8 cellular contexts compared by ENCODE assay signal in genomic region chr7:32427769-32428291, GRCh38.
A peak's percentile ranks its signal among the peaks of the same experiment; 100 is the strongest.
DNase-seq lines count a peak whose midpoint lies in the region; ATAC-seq and TF ChIP-seq lines count a peak whose summit lies in the region.

No MANE protein-coding gene starts in this region.

- TF ChIP-seq CTCF in PC-3 (conservative IDR thresholded peaks at IDR 0.05; ENCODE audit: low read depth, low read length) = no peak
- peak; percentile 67 for TF ChIP-seq CTCF in glutamatergic neuron (IDR thresholded peaks at IDR 0.05; ENCODE audit: partially characterized antibody, unreplicated experiment)

- no peaks in the 10 kb centered on the region for H3K4me1 Mint-ChIP-seq in glutamatergic neuron (ENCODE audit: low read depth, unreplicated experiment)

- no TSS peak for BruUV-seq in PC-3 (replicated peaks; lab: Mats Ljungman, UMichigan)

- no peak overlapping the region for H3K4me2 ChIP-seq in PC-3 (ENCODE audit: low read length)

- no peaks in the 10 kb centered on the region for H3K9me3 ChIP-seq in PC-3 (ENCODE audit: low read length)

- H3K9me3 Mint-ChIP-seq in glutamatergic neuron (ENCODE audit: unreplicated experiment) = peaks cover 3% of the 10 kb centered on the region

- H3K4me3 ChIP-seq in PC-3 (ENCODE audit: low read length) = no peak overlapping the region

- ATAC-seq in HG02973 (IDR thresholded peaks at IDR 0.05; ENCODE audit: unreplicated experiment) (peak; percentile 45), PC-3 (peak; percentile 89), GM21526 (IDR thresholded peaks at IDR 0.05; ENCODE audit: low FRiP score, unreplicated experiment) (no peak)

- no peaks in the 10 kb centered on the region for H3K4me1 ChIP-seq in PC-3 (ENCODE audit: insufficient read depth, low read length)

- H3K36me3 Mint-ChIP-seq in glutamatergic neuron (ENCODE audit: unreplicated experiment) = no peaks in the 10 kb centered on the region

- no peaks in the 10 kb centered on the region for H3K36me3 ChIP-seq in PC-3 (ENCODE audit: low read depth, low read length)

- DNase-seq in Daoy (ENCODE audit: low read depth) = peak; percentile 95
- peak; percentile 58 for DNase-seq in PC-3
- peak in 3 of 4 experiments; percentile 3 to 59 (median 40) for DNase-seq in activated naive CD4-positive, alpha-beta T cell (lab: John Stamatoyannopoulos, UW)
- peak; percentile 75 for DNase-seq in glutamatergic neuron
- peak; percentile 39 to 94 (median 60) for DNase-seq in posterior cingulate gyrus
- DNase-seq in hippocampal formation (lab: John Stamatoyannopoulos, UW) = no peak

- POLR2A ChIA-PET in PC-3 (lab: Charles Lee; ENCODE audit: unreplicated experiment) = no interaction called here

- H3K79me2 ChIP-seq in PC-3 (ENCODE audit: low read length) = no peaks in the 10 kb centered on the region

- no peak overlapping the region for H3K27ac ChIP-seq in PC-3 (ENCODE audit: low read length)

- CTCF ChIA-PET in PC-3 (lab: Charles Lee) = no interaction called here

- H3K27me3 ChIP-seq in PC-3 (ENCODE audit: low read length) = peaks cover 72% of the 10 kb centered on the region

- intact Hi-C loops in PC-3 (cut with micrococcal nuclease) (no loop called here), posterior cingulate gyrus (cut with DNase I) (no loop called here)

- H2AFZ ChIP-seq in PC-3 (ENCODE audit: low read length) = no peak overlapping the region

- H3F3A ChIP-seq in PC-3 (ENCODE audit: low read length, unreplicated experiment) = no peaks in the 10 kb centered on the region

- no peaks in the 10 kb centered on the region for H4K20me1 ChIP-seq in PC-3 (ENCODE audit: low read length)

- peaks cover 5% of the 10 kb centered on the region for H3K27me3 Mint-ChIP-seq in glutamatergic neuron (ENCODE audit: unreplicated experiment)

- no peak overlapping the region for H3K9ac ChIP-seq in PC-3 (ENCODE audit: low read length)

- peak overlapping the region; percentile 88 for H3K4me3 Mint-ChIP-seq in glutamatergic neuron (ENCODE audit: unreplicated experiment)

- no peaks in the 10 kb centered on the region for H3K9me2 ChIP-seq in PC-3 (replicated peaks; ENCODE audit: low read length)

- no peak overlapping the region for H3K27ac Mint-ChIP-seq in glutamatergic neuron (ENCODE audit: unreplicated experiment)

Comparison
In these comparisons a context has a peak if more than half of its experiments do, and no peak if none do; other contexts are left out.
1. DNase-seq: peak in Daoy (single experiment), PC-3 (single experiment), activated naive CD4-positive, alpha-beta T cell (3 of 4), glutamatergic neuron (single experiment) and posterior cingulate gyrus (10 of 10); none in hippocampal formation (0 of 2).